In genomic region chr3:16264174-16264707, GRCh38 we compare ENCODE assay signal across 8 cellular contexts. TPM values are rescaled to one million over a fixed set of nuclear protein-coding genes. Genes with fewer than 3 reads are reported as not detected.
DNase-seq lines count a peak whose midpoint lies in the region; ATAC-seq, FAIRE-seq and TF ChIP-seq lines count a peak whose summit lies in the region.

No MANE protein-coding gene starts in this region.

- H3K4me3 Mint-ChIP-seq in memory B cell, result peak overlapping the region; percentile 99

- ATAC-seq in HG03432 (IDR thresholded peaks at IDR 0.05; ENCODE audit: unreplicated experiment), result peak; percentile 0
- no peak for ATAC-seq in memory B cell (ENCODE audit: low read depth)
- no peak for ATAC-seq in aorta (ENCODE audit: low FRiP score)
- ATAC-seq in activated CD4-positive, CD25-positive, alpha-beta regulatory T cell treated with anti-CD3 and anti-CD28 coated beads, Interleukin-2, amount 50 U/mL, for 24 hours, result no peak

- intact Hi-C loops in aorta (cut with DNase I), result no loop called here

- H3K27me3 Mint-ChIP-seq in memory B cell, result no peaks in the 10 kb centered on the region

- 1% methylated on average over 21 of the region's 21 CpGs for WGBS in aorta, 2 donors

- no peak for DNase-seq in GM12892 (ENCODE audit: insufficient read length)
- DNase-seq in astrocyte of the cerebellum (ENCODE audit: low read depth), result no peak
- DNase-seq in memory B cell (ENCODE audit: low spot score in 2 of 2), result peak in 1 of 2 donors; percentile 28
- no peak for DNase-seq in aorta
- DNase-seq in hippocampal formation (lab: John Stamatoyannopoulos, UW), result no peak
- DNase-seq in COR-L47 (lab: John Stamatoyannopoulos, UW), result no peak

- peak; percentile 14; the same call in 1 of the 2 replicates for TF ChIP-seq POLR2A in GM12892 (IDR thresholded peaks at IDR 0.05; ENCODE audit: low read depth, low read length)

- peaks cover 7% of the 10 kb centered on the region for H3K36me3 Mint-ChIP-seq in memory B cell

- H3K9me3 Mint-ChIP-seq in memory B cell, result no peaks in the 10 kb centered on the region

- H3K9me3 ChIP-seq in aorta (ENCODE audit: control insufficient read depth, low read length), result no peaks in the 10 kb centered on the region

- no peaks in the 10 kb centered on the region for H3K36me3 ChIP-seq in aorta (ENCODE audit: control insufficient read depth in 1 of 2, insufficient read depth in 2 of 2, low read length in 1 of 2)

- H3K27ac ChIP-seq in aorta (ENCODE audit: low read depth in 1 of 2, low read length in 2 of 2), result peak overlapping the region in 1 of 2 donors; percentile 56

- H3K27me3 ChIP-seq in aorta (ENCODE audit: control insufficient read depth in 1 of 2, insufficient read depth in 2 of 2, low read length in 1 of 2), result no peaks in the 10 kb centered on the region

- peak; percentile 14 for FAIRE-seq in GM12892 (lab: Jason Lieb, UNC)

- peaks cover 10% of the 10 kb centered on the region for H3K4me1 Mint-ChIP-seq in memory B cell

- H3K4me3 ChIP-seq in astrocyte of the cerebellum (ENCODE audit: low read depth, low read length), result peak overlapping the region; percentile 82
- H3K4me3 ChIP-seq in aorta (ENCODE audit: low read length in 2 of 2), result peak overlapping the region; percentile 12 to 81

- H3K27ac Mint-ChIP-seq in memory B cell, result peak overlapping the region; percentile 98

- peaks cover 0 to 6% of the 10 kb centered on the region in 2 donors for H3K4me1 ChIP-seq in aorta (ENCODE audit: control insufficient read depth in 1 of 2, insufficient read depth in 2 of 2, low read length in 2 of 2)

- no peak for TF ChIP-seq CTCF in astrocyte of the cerebellum (IDR thresholded peaks at IDR 0.05; ENCODE audit: low read depth, low read length, missing control alignments)

- in situ Hi-C loops in astrocyte of the cerebellum (cut with HindIII; ENCODE audit: low sequenced_read_pairs), result no loop called here

RNA-seq across cellular contexts. Expression of gene DPH3, which starts 0.5 kb away (rescaled TPM):
- polyA plus RNA-seq in GM12892 (2012; ENCODE audit: missing spikeins), result 18.1 TPM
- 10 to 100 TPM; 19.7 to 31.0 TPM for total RNA-seq in aorta
- 10 to 100 TPM; 14.0 to 49.6 TPM for polyA plus RNA-seq in aorta

RNA-seq across cellular contexts. Expression of gene OXNAD1, which starts 0.8 kb away (rescaled TPM):
- 14.0 TPM for polyA plus RNA-seq in GM12892 (2012; ENCODE audit: missing spikeins)
- 10 to 100 TPM in 1 of 2 donors, 1 to 10 TPM in 1; 7.4 to 10.3 TPM for total RNA-seq in aorta
- 1 to 10 TPM; 2.4 to 3.8 TPM for polyA plus RNA-seq in aorta
